7 cellular contexts compared by ENCODE assay signal in the genomic region with DNA sequence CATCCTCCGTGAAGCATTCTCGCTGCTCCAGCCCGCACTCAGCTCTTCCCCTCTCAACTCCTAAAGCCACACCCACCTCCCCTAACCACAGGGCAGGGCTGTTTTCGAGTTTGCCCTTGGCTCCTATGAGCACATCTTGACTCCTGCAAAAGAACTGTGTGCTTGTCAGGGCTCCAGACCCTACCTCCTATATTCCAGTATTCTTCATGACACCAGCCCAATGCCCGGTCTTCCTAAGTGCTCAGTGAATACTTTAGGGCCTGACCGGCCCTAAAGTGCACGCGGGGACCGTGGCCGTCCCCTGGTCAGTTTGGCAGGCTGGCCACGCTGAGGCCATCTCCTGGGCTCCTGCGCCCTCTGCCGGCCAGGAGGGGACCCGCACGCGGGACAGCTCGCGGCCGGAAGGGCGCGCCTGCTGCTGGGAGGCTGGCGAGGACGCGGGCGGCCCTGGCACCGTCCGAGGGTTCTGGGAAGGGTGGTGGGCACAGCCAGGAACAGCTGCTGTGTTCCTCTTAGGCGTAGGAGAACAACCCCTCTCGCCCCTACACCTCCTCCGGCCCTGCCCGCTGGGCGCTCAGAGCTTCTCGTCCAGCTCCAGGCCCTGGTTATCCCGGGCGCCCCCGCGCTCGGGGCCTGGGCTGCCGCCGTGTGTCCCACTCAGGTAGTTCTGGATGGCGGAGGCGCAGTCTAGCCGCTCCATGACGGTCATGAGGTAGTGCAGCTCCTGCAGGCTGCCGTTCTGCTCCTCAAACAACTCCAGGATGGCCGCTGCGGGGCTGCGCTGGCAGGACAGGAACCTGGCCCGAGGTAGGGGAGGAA. TPM values are rescaled to one million over a fixed set of nuclear protein-coding genes. Genes with fewer than 3 reads are reported as not detected.
DNase-seq lines count a peak whose midpoint lies in the region; ATAC-seq and TF ChIP-seq lines count a peak whose summit lies in the region.

No MANE protein-coding gene starts in this region.

- peak; percentile 99 for TF ChIP-seq CTCF in WTC11 (IDR thresholded peaks at IDR 0.05)
- peak; percentile 87 for TF ChIP-seq CTCF in kidney epithelial cell (IDR thresholded peaks at IDR 0.05; ENCODE audit: insufficient read depth, low read length, poor library complexity, severe bottlenecking)

- POLR2A ChIA-PET in WTC11 (lab: Charles Lee), result interaction anchor here (0.8 to 1.5 kb wide), 4 partner anchors 11 to 134 kb away, joined by 3 to 6 read pairs (median 4); partner anchors contain the start of gene UNC5CL

- CTCF ChIA-PET in WTC11 (lab: Charles Lee), result interaction anchor here (0.6 to 3.2 kb wide), 71 partner anchors 10 to 1093 kb away, joined by 3 to 97 read pairs (median 4); partner anchors contain the start of genes LRFN2, NFYA, OARD1 and TSPO2

- H3K9me3 Mint-ChIP-seq in WTC11, result no peaks in the 10 kb centered on the region

- H3K27ac Mint-ChIP-seq in WTC11, result no peak overlapping the region

- no peaks in the 10 kb centered on the region; the same call in 1 of the 2 replicates for H3K27me3 Mint-ChIP-seq in WTC11 (ENCODE audit: low read depth)

- no peaks in the 10 kb centered on the region for H3K27me3 ChIP-seq in kidney epithelial cell (ENCODE audit: control insufficient read depth, insufficient read depth, low read length)

- DNase-seq in NCI-H146 (lab: John Stamatoyannopoulos, UW) (peak; percentile 90), WTC11 (ENCODE audit: low spot score) (peak; percentile 87), caudate nucleus (lab: John Stamatoyannopoulos, UW) (peak in 51 of 61 donors; percentile 4 to 68 (median 33)), kidney epithelial cell (ENCODE audit: low read depth) (no peak)
- peak; percentile 55 to 65 for DNase-seq in stimulated activated CD4-positive, alpha-beta T cell treated with anti-CD3 and anti-CD28 coated beads, Interleukin-15, amount 100 ng/mL, for 1 hour (ENCODE audit: low read depth in 1 of 2, low spot score in 1 of 2)

- peak overlapping the region; percentile 42 for H3K4me3 ChIP-seq in kidney epithelial cell (ENCODE audit: low read depth, low read length)

- ATAC-seq in GM18498 (IDR thresholded peaks at IDR 0.05; ENCODE audit: unreplicated experiment) (peak; percentile 92), HG02642 (IDR thresholded peaks at IDR 0.05; ENCODE audit: poor library complexity, unreplicated experiment) (peak; percentile 92), WTC11 (peak; percentile 86)

- H3K4me1 Mint-ChIP-seq in WTC11, result peaks cover 23% of the 10 kb centered on the region

- no peaks in the 10 kb centered on the region for H3K36me3 Mint-ChIP-seq in WTC11

- no peaks in the 10 kb centered on the region for H3K36me3 ChIP-seq in kidney epithelial cell (ENCODE audit: control insufficient read depth, insufficient read depth, low read length)

- no peak overlapping the region for H3K27ac ChIP-seq in caudate nucleus (ENCODE audit: low read depth, low read length)

- peak overlapping the region; percentile 64 for H3K4me3 Mint-ChIP-seq in WTC11

TF ChIP-seq in WTC11, 78 proteins besides CTCF, POLR2A, EP300 and RAD21 (continues in another document):
- TF ChIP-seq ESRRA (CRISPR knock-in tag; IDR thresholded peaks at IDR 0.05; ENCODE audit: borderline replicate concordance) (no peak; the same call in 1 of the 2 replicates), HMGA2 (CRISPR knock-in tag; IDR thresholded peaks at IDR 0.05) (no peak), FOXP1 (CRISPR knock-in tag; IDR thresholded peaks at IDR 0.05; ENCODE audit: borderline replicate concordance) (peak; percentile 73; the same call in 1 of the 2 replicates), SP1 (CRISPR knock-in tag; conservative IDR thresholded peaks at IDR 0.05) (peak; percentile 61; the same call in 1 of the 2 replicates), CREB1 (CRISPR knock-in tag; IDR thresholded peaks at IDR 0.05) (no peak), ARID4B (CRISPR knock-in tag; IDR thresholded peaks at IDR 0.05; ENCODE audit: borderline replicate concordance) (peak; percentile 34; the same call in 1 of the 2 replicates), ZSCAN18 (CRISPR knock-in tag; IDR thresholded peaks at IDR 0.05) (no peak), NR2C2 (CRISPR knock-in tag; IDR thresholded peaks at IDR 0.05) (no peak), CBFB (CRISPR knock-in tag; IDR thresholded peaks at IDR 0.05; ENCODE audit: low read depth) (no peak), HMGXB4 (CRISPR knock-in tag; IDR thresholded peaks at IDR 0.05) (peak; percentile 99)
- TF ChIP-seq, protein P1, sequence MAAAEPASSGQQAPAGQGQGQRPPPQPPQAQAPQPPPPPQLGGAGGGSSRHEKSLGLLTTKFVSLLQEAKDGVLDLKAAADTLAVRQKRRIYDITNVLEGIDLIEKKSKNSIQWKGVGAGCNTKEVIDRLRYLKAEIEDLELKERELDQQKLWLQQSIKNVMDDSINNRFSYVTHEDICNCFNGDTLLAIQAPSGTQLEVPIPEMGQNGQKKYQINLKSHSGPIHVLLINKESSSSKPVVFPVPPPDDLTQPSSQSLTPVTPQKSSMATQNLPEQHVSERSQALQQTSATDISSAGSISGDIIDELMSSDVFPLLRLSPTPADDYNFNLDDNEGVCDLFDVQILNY (CRISPR knock-in tag; IDR thresholded peaks at IDR 0.05), result 0 out of 2 replicates have a peak, but pooled peaks have one; percentile 50
- TF ChIP-seq, protein P2, sequence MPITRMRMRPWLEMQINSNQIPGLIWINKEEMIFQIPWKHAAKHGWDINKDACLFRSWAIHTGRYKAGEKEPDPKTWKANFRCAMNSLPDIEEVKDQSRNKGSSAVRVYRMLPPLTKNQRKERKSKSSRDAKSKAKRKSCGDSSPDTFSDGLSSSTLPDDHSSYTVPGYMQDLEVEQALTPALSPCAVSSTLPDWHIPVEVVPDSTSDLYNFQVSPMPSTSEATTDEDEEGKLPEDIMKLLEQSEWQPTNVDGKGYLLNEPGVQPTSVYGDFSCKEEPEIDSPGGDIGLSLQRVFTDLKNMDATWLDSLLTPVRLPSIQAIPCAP (CRISPR knock-in tag; IDR thresholded peaks at IDR 0.05), result no peak

RNA-seq across cellular contexts. Expression of gene UNC5CL, which starts 11.0 kb away (rescaled TPM):
- 3.3 to 4.5 TPM (median 3.6 TPM) in 3 replicates for total RNA-seq in WTC11 (2021)
- 1.1 and 1.8 TPM in 2 replicates for total RNA-seq in kidney epithelial cell

RNA-seq across cellular contexts. Expression of gene TSPO2, which starts 14.3 kb away (rescaled TPM):
- total RNA-seq in WTC11 (2021) (not detected in 3 replicates), kidney epithelial cell (not detected in 2 replicates)

RNA-seq across cellular contexts. Expression of gene APOBEC2, which starts 25.0 kb away (rescaled TPM):
- not detected in 3 replicates for total RNA-seq in WTC11 (2021)
- not detected in 2 replicates for total RNA-seq in kidney epithelial cell

RNA-seq across cellular contexts. Expression of gene OARD1, which starts 44.1 kb away (rescaled TPM):
- total RNA-seq in WTC11 (2021) (33.7 to 37.0 TPM (median 36.5 TPM) in 3 replicates), kidney epithelial cell (16.1 and 19.4 TPM in 2 replicates)

RNA-seq across cellular contexts. Expression of gene NFYA, which starts 44.8 kb away (rescaled TPM):
- total RNA-seq in WTC11 (2021) (34.7 to 37.7 TPM (median 35.8 TPM) in 3 replicates), kidney epithelial cell (33.3 and 36.6 TPM in 2 replicates)
